In the genomic region with DNA sequence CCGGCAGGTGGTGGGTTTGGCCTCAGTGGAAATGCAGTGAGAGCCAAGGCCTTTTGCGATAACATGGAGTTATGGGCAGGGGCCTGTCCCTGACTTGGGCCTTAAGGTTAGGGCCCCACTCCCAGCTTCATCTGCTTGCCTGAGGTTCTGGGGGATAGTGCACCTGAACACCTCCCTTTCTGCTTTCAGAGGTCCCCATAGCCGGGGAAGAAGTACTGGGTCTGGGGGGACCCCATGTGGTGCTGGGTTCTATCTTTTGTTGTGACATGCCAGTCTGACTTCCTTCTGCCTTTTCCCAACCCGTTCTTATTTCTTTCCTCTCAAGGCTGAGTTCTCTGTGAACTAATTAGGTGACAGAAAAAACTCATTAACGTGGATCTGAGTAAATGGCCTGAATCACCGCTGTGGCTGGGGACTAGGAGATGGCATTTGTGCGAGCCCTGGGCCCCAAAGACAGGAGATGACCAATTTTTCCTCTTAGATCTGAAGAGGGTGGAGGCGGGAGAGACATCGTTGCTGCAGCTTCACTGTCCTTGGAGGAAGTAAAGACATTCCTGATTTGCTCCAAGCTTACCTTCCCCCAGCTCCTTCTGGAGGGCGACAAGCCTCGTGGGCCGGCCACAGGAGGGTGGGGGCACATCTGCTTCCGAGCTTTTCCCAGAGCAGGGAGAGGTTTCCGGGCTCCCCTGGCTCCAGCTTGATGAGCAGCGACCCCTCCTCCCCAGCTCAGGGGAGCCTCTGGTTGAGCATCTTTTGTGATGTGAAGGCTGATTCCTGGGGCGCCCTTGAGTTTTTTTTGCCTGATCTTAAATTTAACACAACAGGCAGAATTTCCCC, we compare ENCODE assay signal across 8 cellular contexts. TPM values are rescaled to one million over a fixed set of nuclear protein-coding genes. Genes with fewer than 3 reads are reported as not detected.
DNase-seq lines count a peak whose midpoint lies in the region; ATAC-seq and TF ChIP-seq lines count a peak whose summit lies in the region.

No MANE protein-coding gene starts in this region.

- DNase-seq in COLO668 (lab: John Stamatoyannopoulos, UW; ENCODE audit: unreplicated experiment): peak; percentile 31
- DNase-seq in NB4 (ENCODE audit: low read depth): no peak
- DNase-seq in dermis blood vessel endothelial cell: peak; percentile 57
- no peak for DNase-seq in natural killer cell
- DNase-seq in NCI-H187 treated with DMSO at 0.1 percent for 48 hours (lab: John Stamatoyannopoulos, UW): no peak
- no peak for DNase-seq in NCI-H128 (lab: John Stamatoyannopoulos, UW; ENCODE audit: unreplicated experiment)
- DNase-seq in mucosa of gallbladder (ENCODE audit: low spot score): no peak
- DNase-seq in DMS79 treated with DMSO at 0.1 percent for 48 hours (lab: John Stamatoyannopoulos, UW): no peak

- no peak for ATAC-seq in natural killer cell

- no peak for TF ChIP-seq POLR2A in NB4 (IDR thresholded peaks at IDR 0.05; ENCODE audit: extremely low read depth, insufficient read length)

- peaks cover 42 to 48% of the 10 kb centered on the region in 2 donors for H3K4me1 Mint-ChIP-seq in natural killer cell

- peak overlapping the region; percentile 74 for H3K4me3 Mint-ChIP-seq in natural killer cell

- intact Hi-C loops in natural killer cell (cut with micrococcal nuclease): no loop called here

- H3K27ac Mint-ChIP-seq in natural killer cell: peak overlapping the region; percentile 45 to 80

- no peaks in the 10 kb centered on the region for H3K36me3 Mint-ChIP-seq in natural killer cell

- peak overlapping the region; percentile 63 for H3K4me3 ChIP-seq in NB4 (ENCODE audit: low read depth, low read length)

- H3K9me3 Mint-ChIP-seq in natural killer cell: no peaks in the 10 kb centered on the region

- TF ChIP-seq CTCF in NB4 (IDR thresholded peaks at IDR 0.05; ENCODE audit: low read depth, low read length) (no peak), natural killer cell (IDR thresholded peaks at IDR 0.05) (no peak)

- H3K27me3 Mint-ChIP-seq in natural killer cell (ENCODE audit: low read depth in 2 of 2): no peaks in the 10 kb centered on the region

RNA-seq across cellular contexts. Expression of gene AGAP3, which starts 2.0 kb away (rescaled TPM):
- total RNA-seq in dermis blood vessel endothelial cell (94.9 and 142 TPM in 2 replicates), natural killer cell (10 to 100 TPM; 27.7 to 46.9 (median 42.8) TPM), mucosa of gallbladder (98.4 TPM)

RNA-seq across cellular contexts. Expression of gene TMUB1, which starts 4.9 kb away (rescaled TPM):
- total RNA-seq in dermis blood vessel endothelial cell (28.4 and 35.6 TPM in 2 replicates), natural killer cell (10 to 100 TPM; 44.1 to 49.8 (median 47.3) TPM), mucosa of gallbladder (69.1 TPM)

RNA-seq across cellular contexts. Expression of gene FASTK, which starts 7.6 kb away (rescaled TPM):
- total RNA-seq in dermis blood vessel endothelial cell: 67.0 and 69.6 TPM in 2 replicates
- 10 to 100 TPM; 72.8 to 89.4 (median 85.2) TPM for total RNA-seq in natural killer cell
- 121 TPM for total RNA-seq in mucosa of gallbladder

RNA-seq across cellular contexts. Expression of gene SLC4A2, which starts 28.8 kb away (rescaled TPM):
- total RNA-seq in dermis blood vessel endothelial cell: 93.6 and 113 TPM in 2 replicates
- total RNA-seq in natural killer cell: 10 to 100 TPM; 60.4 to 87.3 (median 66.1) TPM
- total RNA-seq in mucosa of gallbladder: 193 TPM

RNA-seq across cellular contexts. Expression of gene CDK5, which starts 30.5 kb away (rescaled TPM):
- total RNA-seq in dermis blood vessel endothelial cell (14.1 and 17.6 TPM in 2 replicates), natural killer cell (1 to 10 TPM; 6.2 to 8.0 (median 6.6) TPM), mucosa of gallbladder (15.9 TPM)

Comparison
In these comparisons a context has a peak if more than half of its experiments do, and no peak if none do; other contexts are left out.
1. DNase-seq: peak in COLO668 (single experiment) and dermis blood vessel endothelial cell (single experiment); none in NB4 (single experiment), natural killer cell (single experiment), NCI-H187 treated with DMSO at 0.1 percent for 48 hours (single experiment), NCI-H128 (single experiment), mucosa of gallbladder (single experiment) and DMS79 treated with DMSO at 0.1 percent for 48 hours (single experiment).